ENCODE assay signal across 13 cellular contexts in genomic region chr11:68413591-68413999, GRCh38.
"Had no signal": no experiment of that assay in that cellular context is flagged by ENCODE, and none has a peak within 500 bp of the region (broad histone marks: within the 10 kb centered on the region; RNA-seq: fewer than 3 reads in every experiment).

No MANE protein-coding gene starts in this region.

- H3K27ac Mint-ChIP-seq: activated naive CD4-positive, alpha-beta T cell treated with anti-CD3 and anti-CD28 coated beads, Interleukin-2, amount 50 U/mL, for 72 hours; natural killer cell treated with Interleukin-12 subunit alpha and Interleukin-12 subunit beta and Interleukin-15 and Interleukin-18, amount 100 ng/mL, for 72 hours had no signal

- H3K4me3 Mint-ChIP-seq: brain; natural killer cell treated with Interleukin-12 subunit alpha and Interleukin-12 subunit beta and Interleukin-15 and Interleukin-18, amount 100 ng/mL, for 72 hours had no signal

- H3K4me1 Mint-ChIP-seq: brain had no signal

- H3K4me3 ChIP-seq: heart left ventricle, skin epidermis, tibial nerve had no signal

- H3K36me3 Mint-ChIP-seq: activated naive CD4-positive, alpha-beta T cell treated with anti-CD3 and anti-CD28 coated beads, Interleukin-2, amount 50 U/mL, for 72 hours; natural killer cell treated with Interleukin-12 subunit alpha and Interleukin-12 subunit beta and Interleukin-15 and Interleukin-18, amount 100 ng/mL, for 72 hours had no signal

- H3K27me3 ChIP-seq: foreskin keratinocyte, heart left ventricle, tibial nerve had no signal

- H3K9me3 ChIP-seq: heart left ventricle, tibial nerve had no signal

- ATAC-seq: foreskin keratinocyte had no signal

- H3K9me3 Mint-ChIP-seq: activated naive CD4-positive, alpha-beta T cell treated with anti-CD3 and anti-CD28 coated beads, Interleukin-2, amount 50 U/mL, for 72 hours; brain; natural killer cell treated with Interleukin-12 subunit alpha and Interleukin-12 subunit beta and Interleukin-15 and Interleukin-18, amount 100 ng/mL, for 72 hours had no signal

- H3K27ac ChIP-seq: foreskin keratinocyte, tibial nerve had no signal

- H3K4me1 ChIP-seq: foreskin keratinocyte, tibial nerve had no signal

- DNase-seq: activated T-cell treated with anti-CD3 and anti-CD28 coated beads, Interleukin-2, amount 50 U/mL, for 1 hour; amniotic stem cell; cerebellar nuclear complex; dermis blood vessel endothelial cell; occipital lobe; stimulated activated CD4-positive, alpha-beta T cell treated with anti-CD3 and anti-CD28 coated beads, Interleukin-4, amount 100 ng/mL, for 4 hours had no signal

- H3K27me3 Mint-ChIP-seq: brain had no signal
